In genomic region chr14:61523751-61524150, GRCh38 we compare ENCODE assay signal across 14 cellular contexts.
DNase-seq lines count a peak whose midpoint lies in the region; ATAC-seq lines count a peak whose summit lies in the region.
"Had no signal": no experiment of that assay in that cellular context is flagged by ENCODE, and none has a peak within 500 bp of the region (broad histone marks: within the 10 kb centered on the region; RNA-seq: fewer than 3 reads in every experiment).

No MANE protein-coding gene starts in this region.

- peaks cover 31% of the 10 kb centered on the region for H3K4me1 ChIP-seq in effector memory CD4-positive, alpha-beta T cell (ENCODE audit: control insufficient read depth, insufficient read depth, low read length, poor library complexity, severe bottlenecking)

- no peak overlapping the region for H3K4me3 Mint-ChIP-seq in activated T-cell treated with anti-CD3 and anti-CD28 coated beads, Interleukin-2, amount 50 U/mL, for 24 hours
- H3K4me3 Mint-ChIP-seq in activated T-helper 1 cell treated with anti-CD3 and anti-CD28 coated beads, Interleukin-12 subunit alpha, Interleukin-12 subunit beta, Interleukin-2, Interleukin-4 antibody, amounts not matched to agents 30 ng/mL and 10 ng/mL and 1 ng/mL, durations not matched to agents 14 hours and 24 hours and 36 hours = no peak overlapping the region
- H3K4me3 Mint-ChIP-seq in immature natural killer cell = peak overlapping the region; percentile 4 to 50 (median 32)
- H3K4me3 Mint-ChIP-seq in stimulated activated memory B cell treated with anti-CD40 and anti-IgM and Interleukin-4, amounts not matched to agents 10 μg/mL and 1 μg/mL and 100 μg/mL, for 72 hours = no peak overlapping the region

- peaks cover 83% of the 10 kb centered on the region for H3K36me3 Mint-ChIP-seq in activated T-cell treated with anti-CD3 and anti-CD28 coated beads, Interleukin-2, amount 50 U/mL, for 24 hours (ENCODE audit: low read depth)
- peaks cover 47% of the 10 kb centered on the region for H3K36me3 Mint-ChIP-seq in activated T-helper 1 cell treated with anti-CD3 and anti-CD28 coated beads, Interleukin-12 subunit alpha, Interleukin-12 subunit beta, Interleukin-2, Interleukin-4 antibody, amounts not matched to agents 30 ng/mL and 10 ng/mL and 1 ng/mL, durations not matched to agents 14 hours and 24 hours and 36 hours (ENCODE audit: low read depth)
- H3K36me3 Mint-ChIP-seq in immature natural killer cell = peaks cover 15 to 20% (median 16%) of the 10 kb centered on the region in 3 donors
- no peaks in the 10 kb centered on the region for H3K36me3 Mint-ChIP-seq in stimulated activated memory B cell treated with anti-CD40 and anti-IgM and Interleukin-4, amounts not matched to agents 10 μg/mL and 1 μg/mL and 100 μg/mL, for 72 hours
- H3K36me3 Mint-ChIP-seq: IgD-negative memory B cell had no signal

- peaks cover 93% of the 10 kb centered on the region for H3K4me1 Mint-ChIP-seq in activated T-cell treated with anti-CD3 and anti-CD28 coated beads, Interleukin-2, amount 50 U/mL, for 24 hours (ENCODE audit: low read depth)
- peaks cover 71% of the 10 kb centered on the region for H3K4me1 Mint-ChIP-seq in activated T-helper 1 cell treated with anti-CD3 and anti-CD28 coated beads, Interleukin-12 subunit alpha, Interleukin-12 subunit beta, Interleukin-2, Interleukin-4 antibody, amounts not matched to agents 30 ng/mL and 10 ng/mL and 1 ng/mL, durations not matched to agents 14 hours and 24 hours and 36 hours (ENCODE audit: low read depth)
- H3K4me1 Mint-ChIP-seq in immature natural killer cell = peaks cover 92 to 100% of the 10 kb centered on the region in 2 donors
- H3K4me1 Mint-ChIP-seq in stimulated activated memory B cell treated with anti-CD40 and anti-IgM and Interleukin-4, amounts not matched to agents 10 μg/mL and 1 μg/mL and 100 μg/mL, for 72 hours = peaks cover 36% of the 10 kb centered on the region

- no peaks in the 10 kb centered on the region for H3K9me3 Mint-ChIP-seq in activated T-cell treated with anti-CD3 and anti-CD28 coated beads, Interleukin-2, amount 50 U/mL, for 24 hours
- peaks cover 9% of the 10 kb centered on the region for H3K9me3 Mint-ChIP-seq in activated T-helper 1 cell treated with anti-CD3 and anti-CD28 coated beads, Interleukin-12 subunit alpha, Interleukin-12 subunit beta, Interleukin-2, Interleukin-4 antibody, amounts not matched to agents 30 ng/mL and 10 ng/mL and 1 ng/mL, durations not matched to agents 14 hours and 24 hours and 36 hours
- no peaks in the 10 kb centered on the region for H3K9me3 Mint-ChIP-seq in immature natural killer cell
- H3K9me3 Mint-ChIP-seq in stimulated activated memory B cell treated with anti-CD40 and anti-IgM and Interleukin-4, amounts not matched to agents 10 μg/mL and 1 μg/mL and 100 μg/mL, for 72 hours = no peaks in the 10 kb centered on the region
- H3K9me3 Mint-ChIP-seq: IgD-negative memory B cell had no signal

- peaks cover 27% of the 10 kb centered on the region for H3K36me3 ChIP-seq in effector memory CD4-positive, alpha-beta T cell (ENCODE audit: control insufficient read depth, insufficient read depth, low read length)
- H3K36me3 ChIP-seq: lower lobe of right lung, ovary, SJCRH30 had no signal

- peak overlapping the region; percentile 92 for H3K27ac Mint-ChIP-seq in activated T-cell treated with anti-CD3 and anti-CD28 coated beads, Interleukin-2, amount 50 U/mL, for 24 hours
- peak overlapping the region; percentile 66 for H3K27ac Mint-ChIP-seq in activated T-helper 1 cell treated with anti-CD3 and anti-CD28 coated beads, Interleukin-12 subunit alpha, Interleukin-12 subunit beta, Interleukin-2, Interleukin-4 antibody, amounts not matched to agents 30 ng/mL and 10 ng/mL and 1 ng/mL, durations not matched to agents 14 hours and 24 hours and 36 hours
- H3K27ac Mint-ChIP-seq in immature natural killer cell = peak overlapping the region; percentile 83 to 100 (median 94)
- peak overlapping the region; percentile 79 for H3K27ac Mint-ChIP-seq in stimulated activated memory B cell treated with anti-CD40 and anti-IgM and Interleukin-4, amounts not matched to agents 10 μg/mL and 1 μg/mL and 100 μg/mL, for 72 hours
- H3K27ac Mint-ChIP-seq: IgD-negative memory B cell had no signal

- no peak overlapping the region for H3K27ac ChIP-seq in effector memory CD4-positive, alpha-beta T cell (ENCODE audit: insufficient read depth, low read length, poor library complexity, severe bottlenecking)

- H3K27me3 ChIP-seq in effector memory CD4-positive, alpha-beta T cell (replicated peaks; ENCODE audit: control insufficient read depth, insufficient read depth, low read length, poor library complexity, severe bottlenecking) = no peaks in the 10 kb centered on the region
- H3K27me3 ChIP-seq: ovary, SJCRH30 had no signal

- H3K27me3 Mint-ChIP-seq in activated T-cell treated with anti-CD3 and anti-CD28 coated beads, Interleukin-2, amount 50 U/mL, for 24 hours = no peaks in the 10 kb centered on the region
- H3K27me3 Mint-ChIP-seq in activated T-helper 1 cell treated with anti-CD3 and anti-CD28 coated beads, Interleukin-12 subunit alpha, Interleukin-12 subunit beta, Interleukin-2, Interleukin-4 antibody, amounts not matched to agents 30 ng/mL and 10 ng/mL and 1 ng/mL, durations not matched to agents 14 hours and 24 hours and 36 hours (ENCODE audit: insufficient read depth) = no peaks in the 10 kb centered on the region
- peaks cover 10 to 36% (median 33%) of the 10 kb centered on the region in 3 donors for H3K27me3 Mint-ChIP-seq in immature natural killer cell (ENCODE audit: low read depth in 3 of 3)
- no peaks in the 10 kb centered on the region for H3K27me3 Mint-ChIP-seq in stimulated activated memory B cell treated with anti-CD40 and anti-IgM and Interleukin-4, amounts not matched to agents 10 μg/mL and 1 μg/mL and 100 μg/mL, for 72 hours

- no peak for ATAC-seq in stimulated activated memory B cell treated with anti-CD40 and anti-IgM and Interleukin-4, amounts not matched to agents 10 μg/mL and 1 μg/mL and 100 μg/mL, for 72 hours
- no peak for ATAC-seq in HG03159 (IDR thresholded peaks at IDR 0.05; ENCODE audit: unreplicated experiment)

- intact Hi-C loops in activated T-helper 1 cell treated with anti-CD3 and anti-CD28 coated beads, Interleukin-12 subunit alpha, Interleukin-12 subunit beta, Interleukin-2, Interleukin-4 antibody, amounts not matched to agents 30 ng/mL and 10 ng/mL and 1 ng/mL, durations not matched to agents 14 hours and 24 hours and 36 hours (cut with micrococcal nuclease) = loop anchor here (2.0 kb wide), 1 partner anchor 39 kb away; no protein-coding TSS in a partner anchor

- H3K4me3 ChIP-seq in effector memory CD4-positive, alpha-beta T cell (ENCODE audit: insufficient read depth, low read depth, low read length, poor library complexity, severe bottlenecking) = no peak overlapping the region
- H3K4me3 ChIP-seq: lower lobe of right lung, ovary, SJCRH30 had no signal

- no peaks in the 10 kb centered on the region for H3K9me3 ChIP-seq in effector memory CD4-positive, alpha-beta T cell (ENCODE audit: control insufficient read depth, low read length)
- H3K9me3 ChIP-seq: lower lobe of right lung, ovary, SJCRH30 had no signal

- DNase-seq in activated T-cell treated with anti-CD3 and anti-CD28 coated beads, Interleukin-2, amount 50 U/mL, for 24 hours = no peak
- DNase-seq in activated T-cell treated with anti-CD3 and anti-CD28 coated beads, Interleukin-2, amount 50 U/mL, for 48 hours = no peak
- DNase-seq in activated T-helper 1 cell treated with anti-CD3 and anti-CD28 coated beads, Interleukin-12 subunit alpha, Interleukin-12 subunit beta, Interleukin-2, Interleukin-4 antibody, amounts not matched to agents 30 ng/mL and 10 ng/mL and 1 ng/mL, durations not matched to agents 14 hours and 24 hours and 36 hours (ENCODE audit: low spot score) = no peak
- DNase-seq in immature natural killer cell = no peak
- DNase-seq in effector memory CD4-positive, alpha-beta T cell = no peak
- no peak for DNase-seq in GF-D8 (lab: John Stamatoyannopoulos, UW)
- DNase-seq: activated gamma-delta T cell, lower lobe of right lung, NCI-H1694 treated with DMSO at 0.1 percent for 48 hours, ovary had no signal

Comparison
In these comparisons a context has a peak if more than half of its experiments do, and no peak if none do; other contexts are left out.
1. H3K4me3 Mint-ChIP-seq: peak in immature natural killer cell (5 of 5); none in activated T-cell treated with anti-CD3 and anti-CD28 coated beads, Interleukin-2, amount 50 U/mL, for 24 hours (single experiment), activated T-helper 1 cell treated with anti-CD3 and anti-CD28 coated beads, Interleukin-12 subunit alpha, Interleukin-12 subunit beta, Interleukin-2, Interleukin-4 antibody, amounts not matched to agents 30 ng/mL and 10 ng/mL and 1 ng/mL, durations not matched to agents 14 hours and 24 hours and 36 hours (single experiment) and stimulated activated memory B cell treated with anti-CD40 and anti-IgM and Interleukin-4, amounts not matched to agents 10 μg/mL and 1 μg/mL and 100 μg/mL, for 72 hours (single experiment).
2. Peak in every context shown above with its lines, with median percentiles within 50 percentile points of each other: H3K27ac Mint-ChIP-seq.